20 cellular contexts compared by ENCODE assay signal in the genomic region with DNA sequence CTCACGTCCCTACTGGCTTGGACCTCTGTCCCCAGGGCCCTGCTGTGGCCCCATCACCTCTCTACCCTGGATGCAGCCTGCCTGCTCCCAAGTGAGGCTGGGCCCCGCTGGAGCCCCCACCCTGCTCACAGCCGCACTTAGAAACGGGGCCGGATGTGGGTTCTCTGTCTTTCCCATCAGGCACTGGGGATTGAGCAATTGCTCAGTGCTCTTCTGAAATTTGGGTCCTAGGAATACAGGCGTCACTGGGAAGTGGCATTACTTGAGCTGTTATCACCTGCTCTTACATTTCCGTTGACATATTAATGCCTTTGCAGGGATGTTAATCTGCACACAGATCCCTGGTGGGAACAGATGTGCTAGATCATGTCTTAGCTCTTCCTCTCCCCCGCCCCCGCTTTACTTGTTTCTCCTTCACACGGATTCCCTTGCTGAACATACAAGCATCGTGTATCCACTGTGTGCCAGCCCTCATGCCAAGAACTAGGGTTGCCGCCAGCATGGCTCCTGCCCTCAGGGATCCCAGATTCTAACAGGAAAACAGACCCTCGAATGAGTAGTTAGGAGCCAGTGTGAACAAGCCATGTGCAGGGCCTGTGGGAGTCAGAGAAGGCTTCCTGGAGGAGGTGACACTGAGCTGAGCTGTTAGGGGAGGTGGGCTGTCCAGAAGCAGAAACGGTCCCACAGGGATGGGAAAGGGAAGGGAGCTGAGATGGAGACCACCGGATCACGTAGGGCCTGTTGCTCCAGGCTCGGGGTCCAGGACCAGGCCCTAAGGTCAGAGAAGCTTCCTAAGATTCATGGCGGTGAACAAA.
DNase-seq lines count a peak whose midpoint lies in the region; ATAC-seq and TF ChIP-seq lines count a peak whose summit lies in the region.
"Had no signal": no experiment of that assay in that cellular context is flagged by ENCODE, and none has a peak within 500 bp of the region (broad histone marks: within the 10 kb centered on the region; RNA-seq: fewer than 3 reads in every experiment).

No MANE protein-coding gene starts in this region.

- WGBS in tibial nerve, 2 donors = 80 to 85% methylated on average over 18 of the region's 18 CpGs

- no peaks in the 10 kb centered on the region for H3K9me3 Mint-ChIP-seq in activated T-cell treated with anti-CD3 and anti-CD28 coated beads, Interleukin-2, amount 50 U/mL, for 24 hours
- H3K9me3 Mint-ChIP-seq in activated T-cell treated with anti-CD3 and anti-CD28 coated beads, Interleukin-2, amount 50 U/mL, for 4 hours = no peaks in the 10 kb centered on the region
- no peaks in the 10 kb centered on the region for H3K9me3 Mint-ChIP-seq in dendritic cell treated with granulocyte-macrophage colony-stimulating factor and Interleukin-4, amounts not matched to agents 40 ng/mL and 50 ng/mL, for 4 days
- H3K9me3 Mint-ChIP-seq: activated naive CD4-positive, alpha-beta T cell treated with anti-CD3 and anti-CD28 coated beads, Interleukin-2, amount 50 U/mL, for 24 hours; CD4-positive, CD25-positive, alpha-beta regulatory T cell; GM23338 had no signal

- no peak for DNase-seq in activated T-cell treated with anti-CD3 and anti-CD28 coated beads, Interleukin-2, amount 50 U/mL, for 24 hours
- no peak for DNase-seq in activated T-cell treated with anti-CD3 and anti-CD28 coated beads, Interleukin-2, amount 50 U/mL, for 4 hours
- DNase-seq in SIG-M5 treated with dmso at 0.1 percent for 504 hours (lab: John Stamatoyannopoulos, UW; ENCODE audit: unreplicated experiment) (peak; percentile 90), tibial nerve (ENCODE audit: low spot score in 2 of 2) (no peak), HuH-7 (ENCODE audit: low spot score) (no peak)
- DNase-seq: activated T-cell treated with anti-CD3 and anti-CD28 coated beads for 4 hours; brain microvascular endothelial cell; CD4-positive, CD25-positive, alpha-beta regulatory T cell; esophagus squamous epithelium; NCI-H1417 treated with DMSO at 0.1 percent for 48 hours; PC-3; stimulated activated CD4-positive, alpha-beta T cell treated with anti-CD3 and anti-CD28 coated beads, Interleukin-4, amount 100 ng/mL, for 24 hours; transverse colon had no signal

- no peaks in the 10 kb centered on the region for H3K27me3 ChIP-seq in tibial nerve
- H3K27me3 ChIP-seq: brain microvascular endothelial cell, esophagus squamous epithelium, heart left ventricle, transverse colon had no signal

- H3K36me3 Mint-ChIP-seq in activated T-cell treated with anti-CD3 and anti-CD28 coated beads, Interleukin-2, amount 50 U/mL, for 24 hours (ENCODE audit: low read depth) = peaks cover 8% of the 10 kb centered on the region
- no peaks in the 10 kb centered on the region for H3K36me3 Mint-ChIP-seq in activated T-cell treated with anti-CD3 and anti-CD28 coated beads, Interleukin-2, amount 50 U/mL, for 4 hours (ENCODE audit: insufficient read depth)
- H3K36me3 Mint-ChIP-seq in dendritic cell treated with granulocyte-macrophage colony-stimulating factor and Interleukin-4, amounts not matched to agents 40 ng/mL and 50 ng/mL, for 4 days (ENCODE audit: low read depth) = peaks cover 100% of the 10 kb centered on the region
- H3K36me3 Mint-ChIP-seq: activated naive CD4-positive, alpha-beta T cell treated with anti-CD3 and anti-CD28 coated beads, Interleukin-2, amount 50 U/mL, for 24 hours; CD4-positive, CD25-positive, alpha-beta regulatory T cell had no signal

- peak overlapping the region in 3 of 4 donors; percentile 0 to 75 (median 6) for H3K27ac ChIP-seq in tibial nerve
- H3K27ac ChIP-seq: brain microvascular endothelial cell, esophagus squamous epithelium, heart left ventricle, transverse colon had no signal

- TF ChIP-seq EP300 in tibial nerve (IDR thresholded peaks at IDR 0.05) = no peak

- H3K27me3 Mint-ChIP-seq in activated T-cell treated with anti-CD3 and anti-CD28 coated beads, Interleukin-2, amount 50 U/mL, for 24 hours = no peaks in the 10 kb centered on the region
- no peaks in the 10 kb centered on the region for H3K27me3 Mint-ChIP-seq in activated T-cell treated with anti-CD3 and anti-CD28 coated beads, Interleukin-2, amount 50 U/mL, for 4 hours (ENCODE audit: low read depth)
- H3K27me3 Mint-ChIP-seq in dendritic cell treated with granulocyte-macrophage colony-stimulating factor and Interleukin-4, amounts not matched to agents 40 ng/mL and 50 ng/mL, for 4 days = no peaks in the 10 kb centered on the region
- H3K27me3 Mint-ChIP-seq: activated naive CD4-positive, alpha-beta T cell treated with anti-CD3 and anti-CD28 coated beads, Interleukin-2, amount 50 U/mL, for 24 hours; CD4-positive, CD25-positive, alpha-beta regulatory T cell had no signal

- peaks cover 0 to 9% (median 7%) of the 10 kb centered on the region in 4 donors for H3K4me1 ChIP-seq in tibial nerve
- H3K4me1 ChIP-seq: transverse colon had no signal

- H3K36me3 ChIP-seq in tibial nerve = peaks cover 0 to 72% (median 5%) of the 10 kb centered on the region in 3 donors

- no peak for ATAC-seq in activated T-cell treated with anti-CD3 and anti-CD28 coated beads, Interleukin-2, amount 50 U/mL, for 4 hours
- no peak for ATAC-seq in GM19463 (IDR thresholded peaks at IDR 0.05; ENCODE audit: unreplicated experiment)
- ATAC-seq in GM18868 (IDR thresholded peaks at IDR 0.05; ENCODE audit: unreplicated experiment) = no peak
- ATAC-seq: GM23338, heart left ventricle, PC-3, sciatic nerve had no signal

- H3K4me1 Mint-ChIP-seq in activated T-cell treated with anti-CD3 and anti-CD28 coated beads, Interleukin-2, amount 50 U/mL, for 24 hours (ENCODE audit: low read depth) = no peaks in the 10 kb centered on the region
- no peaks in the 10 kb centered on the region for H3K4me1 Mint-ChIP-seq in activated T-cell treated with anti-CD3 and anti-CD28 coated beads, Interleukin-2, amount 50 U/mL, for 4 hours (ENCODE audit: low read depth)
- peaks cover 62% of the 10 kb centered on the region for H3K4me1 Mint-ChIP-seq in dendritic cell treated with granulocyte-macrophage colony-stimulating factor and Interleukin-4, amounts not matched to agents 40 ng/mL and 50 ng/mL, for 4 days (ENCODE audit: low read depth)
- H3K4me1 Mint-ChIP-seq: activated naive CD4-positive, alpha-beta T cell treated with anti-CD3 and anti-CD28 coated beads, Interleukin-2, amount 50 U/mL, for 24 hours; CD4-positive, CD25-positive, alpha-beta regulatory T cell had no signal

- H3K4me3 ChIP-seq in tibial nerve = no peak overlapping the region
- H3K4me3 ChIP-seq: esophagus squamous epithelium, GM23338, heart left ventricle, transverse colon had no signal

- H3K4me3 Mint-ChIP-seq in activated T-cell treated with anti-CD3 and anti-CD28 coated beads, Interleukin-2, amount 50 U/mL, for 24 hours = no peak overlapping the region
- H3K4me3 Mint-ChIP-seq in activated T-cell treated with anti-CD3 and anti-CD28 coated beads, Interleukin-2, amount 50 U/mL, for 4 hours = no peak overlapping the region
- no peak overlapping the region for H3K4me3 Mint-ChIP-seq in dendritic cell treated with granulocyte-macrophage colony-stimulating factor and Interleukin-4, amounts not matched to agents 40 ng/mL and 50 ng/mL, for 4 days
- H3K4me3 Mint-ChIP-seq: activated naive CD4-positive, alpha-beta T cell treated with anti-CD3 and anti-CD28 coated beads, Interleukin-2, amount 50 U/mL, for 24 hours; CD4-positive, CD25-positive, alpha-beta regulatory T cell; GM23338 had no signal

- H3K27ac Mint-ChIP-seq in activated T-cell treated with anti-CD3 and anti-CD28 coated beads, Interleukin-2, amount 50 U/mL, for 24 hours = peak overlapping the region; percentile 11
- peak overlapping the region; percentile 47 for H3K27ac Mint-ChIP-seq in dendritic cell treated with granulocyte-macrophage colony-stimulating factor and Interleukin-4, amounts not matched to agents 40 ng/mL and 50 ng/mL, for 4 days
- H3K27ac Mint-ChIP-seq: activated naive CD4-positive, alpha-beta T cell treated with anti-CD3 and anti-CD28 coated beads, Interleukin-2, amount 50 U/mL, for 24 hours; GM23338 had no signal

- no peak for TF ChIP-seq POLR2A in tibial nerve (IDR thresholded peaks at IDR 0.05)

- intact Hi-C loops in dendritic cell treated with granulocyte-macrophage colony-stimulating factor and Interleukin-4, amounts not matched to agents 40 ng/mL and 50 ng/mL, for 4 days (cut with micrococcal nuclease) = no loop called here

- no peak for TF ChIP-seq CTCF in tibial nerve (IDR thresholded peaks at IDR 0.05)

- H3K9me3 ChIP-seq in tibial nerve = no peaks in the 10 kb centered on the region
- H3K9me3 ChIP-seq: esophagus squamous epithelium, heart left ventricle, transverse colon had no signal
